8 cellular contexts compared by ENCODE assay signal in genomic region chr9:137590469-137591383, GRCh38. TPM values are rescaled to one million over a fixed set of nuclear protein-coding genes. Genes with fewer than 3 reads are reported as not detected.
A peak's percentile ranks its signal among the peaks of the same experiment; 100 is the strongest.
DNase-seq lines count a peak whose midpoint lies in the region; TF ChIP-seq lines count a peak whose summit lies in the region.

Gene ZMYND19 (minus strand): TSS chr9:137590512. CDS start chr9:137590263, 249 bp downstream.

- H3K36me3 ChIP-seq in H7 (replicated peaks; ENCODE audit: control insufficient read depth, insufficient read depth, low read length) (peaks cover 23% of the 10 kb centered on the region), neuron (ENCODE audit: insufficient read depth, low read length) (peaks cover 33% of the 10 kb centered on the region)

- no peak for TF ChIP-seq CTCF in foreskin fibroblast (IDR thresholded peaks at IDR 0.05; ENCODE audit: low read depth, low read length)

- H3K4me1 ChIP-seq in neuron (ENCODE audit: insufficient read depth, low read length): peaks cover 14% of the 10 kb centered on the region

- DNase-seq in EL: peak; percentile 89
- peak; percentile 100 for DNase-seq in H7
- DNase-seq in M059J (ENCODE audit: low read depth): peak; percentile 82
- peak; percentile 47 for DNase-seq in SHP77 treated with DMSO at 0.1 percent for 48 hours (lab: John Stamatoyannopoulos, UW)
- peak; percentile 84 for DNase-seq in activated effector memory CD4-positive, alpha-beta T cell treated with Interleukin-2 at 50 U/mL for 16 hours
- DNase-seq in foreskin fibroblast: peak; percentile 87 to 96
- peak; percentile 71 for DNase-seq in stromal cell of bone marrow (ENCODE audit: low read depth)

- H3K27me3 ChIP-seq in H7 (ENCODE audit: control insufficient read depth, insufficient read depth, low read length) (peaks cover 3% of the 10 kb centered on the region), neuron (ENCODE audit: insufficient read depth, low read length) (no peaks in the 10 kb centered on the region)

- peak within 1 kb of the TSS; percentile 82 for H3K4me3 ChIP-seq in H7 (ENCODE audit: insufficient read depth, low read depth, low read length)
- peak within 1 kb of the TSS; percentile 69 to 76 for H3K4me3 ChIP-seq in foreskin fibroblast (ENCODE audit: low read depth in 1 of 2, low read length in 2 of 2)
- peak within 1 kb of the TSS; percentile 73 for H3K4me3 ChIP-seq in neuron (ENCODE audit: low read length)

- peak within 1 kb of the TSS; percentile 93 for H2AFZ ChIP-seq in neuron (ENCODE audit: low read depth, low read length)

- H3K9me3 ChIP-seq in neuron (ENCODE audit: low read length): no peaks in the 10 kb centered on the region

RNA-seq across cellular contexts. Expression of gene ZMYND19, which starts in this region (rescaled TPM):
- total RNA-seq in H7 (2014; rRNA removed; shearing (Covaris generic)): 66.3 and 92.1 TPM in 2 replicates
- 20.6 and 33.0 TPM in 2 replicates for total RNA-seq in M059J (2014; rRNA removed; shearing (Covaris generic))

Comparison
In these comparisons a context has a peak if more than half of its experiments do, and no peak if none do; other contexts are left out.
1. Peak in every context shown above with its lines: DNase-seq and H3K4me3 ChIP-seq.
2. DNase-seq: peak in every context shown above with its lines; median percentile 100 in H7; 92 in foreskin fibroblast; 89 in EL; 84 in activated effector memory CD4-positive, alpha-beta T cell treated with Interleukin-2 at 50 U/mL for 16 hours; 82 in M059J; 71 in stromal cell of bone marrow; 47 in SHP77 treated with DMSO at 0.1 percent for 48 hours.